Comparison of ENCODE assay signal across 22 cellular contexts in the genomic region with DNA sequence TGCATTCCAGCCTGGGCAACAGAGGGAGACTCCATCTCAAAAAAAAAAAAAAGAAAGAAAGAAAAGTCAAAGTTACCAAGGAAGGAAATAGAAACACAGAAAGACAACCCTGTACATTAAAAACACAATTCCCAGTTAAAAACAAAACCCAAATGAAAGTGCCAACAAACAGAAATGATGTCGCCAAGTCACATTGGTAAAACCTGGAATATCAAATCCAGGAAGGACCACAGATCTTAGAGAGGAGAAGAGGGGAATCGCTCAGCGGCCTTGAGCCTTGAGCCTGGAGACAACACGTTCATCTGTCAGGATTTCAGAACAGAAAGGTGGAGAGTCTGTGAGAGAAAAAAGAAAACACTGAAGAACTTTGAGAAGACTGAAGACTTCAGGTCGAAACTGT. TPM values are rescaled to one million over a fixed set of nuclear protein-coding genes. Genes with fewer than 3 reads are reported as not detected.
"Had no signal": no experiment of that assay in that cellular context is flagged by ENCODE, and none has a peak within 500 bp of the region (broad histone marks: within the 10 kb centered on the region; RNA-seq: fewer than 3 reads in every experiment).

No MANE protein-coding gene starts in this region.

- H3K4me3 ChIP-seq: esophagus squamous epithelium, lung, ovary, prostate gland, right lobe of liver, tibial artery, upper lobe of left lung, uterus had no signal

- ATAC-seq: effector memory CD8-positive, alpha-beta T cell; left cardiac atrium; left ventricle myocardium superior; right lobe of liver; stimulated activated effector memory CD8-positive, alpha-beta T cell treated with anti-CD3 and anti-CD28 coated beads, Interleukin-12 subunit alpha, Interleukin-12 subunit beta, amount 100 ng/mL, for 72 hours; stimulated activated naive CD8-positive, alpha-beta T cell treated with anti-CD3 and anti-CD28 coated beads, Interleukin-15, Interleukin-2, amounts not matched to agents 100 U/mL and 50 U/mL, for 24 hours had no signal

- H3K27me3 ChIP-seq: neutrophil, ovary, right lobe of liver had no signal

- FAIRE-seq: colon, keratinocyte had no signal

- H3K36me3 ChIP-seq: esophagus squamous epithelium, neutrophil, ovary, prostate gland, right lobe of liver, tibial artery, upper lobe of left lung, uterus had no signal

- H3K9me3 ChIP-seq: esophagus squamous epithelium, neutrophil, ovary, prostate gland, right lobe of liver, tibial artery, upper lobe of left lung, uterus had no signal

- H3K4me1 ChIP-seq: prostate gland, right lobe of liver, uterus had no signal

- H3K27ac ChIP-seq: esophagus squamous epithelium, neutrophil, ovary, prostate gland, right lobe of liver, tibial artery, upper lobe of left lung, uterus had no signal

- DNase-seq: effector memory CD8-positive, alpha-beta T cell; esophagus squamous epithelium; foreskin fibroblast; immature natural killer cell; left cardiac atrium; left ventricle myocardium superior; mesenchymal stem cell; naive B cell; stimulated activated CD4-positive, alpha-beta T cell treated with anti-CD3 and anti-CD28 coated beads, Interleukin-4, amount 100 ng/mL, for 1 hour; stimulated activated CD8-positive, alpha-beta memory T cell treated with anti-CD3 and anti-CD28 coated beads, Interleukin-4, amount 100 ng/mL, for 48 hours; stimulated activated naive CD8-positive, alpha-beta T cell treated with anti-CD3 and anti-CD28 coated beads, Interleukin-15, Interleukin-2, amounts not matched to agents 100 U/mL and 50 U/mL, for 24 hours had no signal

RNA-seq across cellular contexts. Expression of a gene that starts 1.2 kb away (rescaled TPM):
- polyA plus RNA-seq: immature natural killer cell had no signal
